In genomic region chr14:74793506-74794155, GRCh38 we compare ENCODE assay signal across 8 cellular contexts. TPM values are rescaled to one million over a fixed set of nuclear protein-coding genes. Genes with fewer than 3 reads are reported as not detected.
DNase-seq lines count a peak whose midpoint lies in the region; ATAC-seq and TF ChIP-seq lines count a peak whose summit lies in the region.

No MANE protein-coding gene starts in this region.

- H3K36me3 ChIP-seq in PC-3 (ENCODE audit: low read depth, low read length) (peaks cover 15% of the 10 kb centered on the region; the same call in 1 of the 2 replicates), spleen (peaks cover 0 to 52% (median 20%) of the 10 kb centered on the region in 6 donors), trophoblast cell (ENCODE audit: control insufficient read depth in 1 of 2, insufficient read depth in 2 of 2, low read length in 2 of 2) (peaks cover 9 to 11% of the 10 kb centered on the region in 2 experiments)
- H3K36me3 ChIP-seq in effector memory CD4-positive, alpha-beta T cell (ENCODE audit: control insufficient read depth, insufficient read depth, low read length): peaks cover 14% of the 10 kb centered on the region

- H3K27me3 ChIP-seq in PC-3 (ENCODE audit: low read length): no peaks in the 10 kb centered on the region
- H3K27me3 ChIP-seq in effector memory CD4-positive, alpha-beta T cell (replicated peaks; ENCODE audit: control insufficient read depth, insufficient read depth, low read length, poor library complexity, severe bottlenecking): no peaks in the 10 kb centered on the region
- no peaks in the 10 kb centered on the region for H3K27me3 ChIP-seq in spleen (replicated peaks in 1 of 7)
- no peaks in the 10 kb centered on the region for H3K27me3 ChIP-seq in trophoblast cell (ENCODE audit: insufficient read depth, low read length)

- H3K23ac ChIP-seq in trophoblast cell (ENCODE audit: low read length): no peak overlapping the region

- no peak for DNase-seq in GM12864 (ENCODE audit: low read depth)
- peak; percentile 32 for DNase-seq in PC-3
- no peak for DNase-seq in effector memory CD4-positive, alpha-beta T cell
- DNase-seq in spleen: no peak
- DNase-seq in NCI-H748 treated with DMSO at 0.1 percent for 48 hours (lab: John Stamatoyannopoulos, UW): no peak
- DNase-seq in LoVo (ENCODE audit: low spot score): no peak
- no peak for DNase-seq in trophoblast cell
- no peak for DNase-seq in RPMI8226

- no peak overlapping the region for H2BK12ac ChIP-seq in trophoblast cell (ENCODE audit: low read length)

- H2AFZ ChIP-seq in PC-3 (ENCODE audit: low read length) (no peak overlapping the region), trophoblast cell (ENCODE audit: insufficient read depth, low read length, poor library complexity) (no peak overlapping the region)

- 56 to 64% (median 59%) methylated on average over 3 of the region's 3 CpGs for WGBS in spleen, 5 donors
- WGBS in trophoblast cell (ENCODE audit: extremely low coverage, insufficient coverage, insufficient read length): no CpG with 5 or more reads among the region's 3 CpGs

- H4K20me1 ChIP-seq in PC-3 (ENCODE audit: low read length): no peaks in the 10 kb centered on the region

- no peak overlapping the region for H3K14ac ChIP-seq in trophoblast cell (ENCODE audit: low read length)

- TF ChIP-seq POLR2A in spleen (IDR thresholded peaks at IDR 0.05): no peak

- TF ChIP-seq CTCF in GM12864 (IDR thresholded peaks at IDR 0.05; ENCODE audit: low read depth, low read length, missing control alignments) (peak; percentile 45), PC-3 (conservative IDR thresholded peaks at IDR 0.05; ENCODE audit: low read depth, low read length) (peak; percentile 59), spleen (IDR thresholded peaks at IDR 0.05 in 8 of 11, conservative IDR thresholded peaks at IDR 0.05 in 3 of 11) (peak in 3 of 11 experiments; percentile 18 to 24 (median 18))

- H3K79me2 ChIP-seq in PC-3 (ENCODE audit: low read length) (peaks cover 34% of the 10 kb centered on the region; the same call in 1 of the 2 replicates), trophoblast cell (ENCODE audit: control insufficient read depth, insufficient read depth, low read length, poor library complexity) (no peaks in the 10 kb centered on the region)

- no peaks in the 10 kb centered on the region for H3K79me1 ChIP-seq in trophoblast cell (ENCODE audit: low read length)

- H2AK5ac ChIP-seq in trophoblast cell (ENCODE audit: low read length): no peak overlapping the region

- BruUV-seq in PC-3 (replicated peaks; lab: Mats Ljungman, UMichigan): no TSS peak

- no peaks in the 10 kb centered on the region for H3F3A ChIP-seq in PC-3 (ENCODE audit: low read length, unreplicated experiment)

- H3K9ac ChIP-seq in PC-3 (ENCODE audit: low read length) (no peak overlapping the region), trophoblast cell (ENCODE audit: low read length) (no peak overlapping the region)

- H4K91ac ChIP-seq in trophoblast cell (ENCODE audit: low read depth, low read length): no peak overlapping the region

- CTCF ChIA-PET in PC-3 (lab: Charles Lee): no interaction called here

- H3K9me3 ChIP-seq in PC-3 (ENCODE audit: low read length): no peaks in the 10 kb centered on the region
- no peaks in the 10 kb centered on the region for H3K9me3 ChIP-seq in effector memory CD4-positive, alpha-beta T cell (ENCODE audit: control insufficient read depth, low read length)
- no peaks in the 10 kb centered on the region for H3K9me3 ChIP-seq in spleen
- H3K9me3 ChIP-seq in trophoblast cell (ENCODE audit: insufficient read depth, low read depth, low read length): no peaks in the 10 kb centered on the region

- H4K8ac ChIP-seq in trophoblast cell (ENCODE audit: low read depth, low read length): no peak overlapping the region

- ATAC-seq in PC-3: no peak

- H3K4me3 ChIP-seq in GM12864 (ENCODE audit: low read depth, low read length) (no peak overlapping the region), PC-3 (ENCODE audit: low read length) (no peak overlapping the region), spleen (no peak overlapping the region), trophoblast cell (ENCODE audit: low read depth, low read length) (no peak overlapping the region)
- H3K4me3 ChIP-seq in effector memory CD4-positive, alpha-beta T cell (ENCODE audit: insufficient read depth, low read depth, low read length, poor library complexity, severe bottlenecking): peak overlapping the region; percentile 27

- intact Hi-C loops in PC-3 (cut with micrococcal nuclease): no loop called here
- intact Hi-C loops in spleen (cut with DNase I; ENCODE audit: low total_unique reads): no loop called here

- no peak overlapping the region for H2BK120ac ChIP-seq in trophoblast cell (ENCODE audit: insufficient read depth, low read length, poor library complexity)

- no peak overlapping the region for H3K18ac ChIP-seq in trophoblast cell (ENCODE audit: low read length)

- H3K9me2 ChIP-seq in PC-3 (replicated peaks; ENCODE audit: low read length): no peaks in the 10 kb centered on the region

- no peak overlapping the region for H4K12ac ChIP-seq in trophoblast cell (ENCODE audit: low read depth, low read length)

- H3K4me2 ChIP-seq in PC-3 (ENCODE audit: low read length) (no peak overlapping the region), trophoblast cell (ENCODE audit: low read length) (no peak overlapping the region)

- H3K4me1 ChIP-seq in PC-3 (ENCODE audit: insufficient read depth, low read length): no peaks in the 10 kb centered on the region
- H3K4me1 ChIP-seq in effector memory CD4-positive, alpha-beta T cell (ENCODE audit: control insufficient read depth, insufficient read depth, low read length, poor library complexity, severe bottlenecking): peaks cover 17% of the 10 kb centered on the region
- peaks cover 17 to 50% (median 24%) of the 10 kb centered on the region in 6 donors for H3K4me1 ChIP-seq in spleen
- no peaks in the 10 kb centered on the region for H3K4me1 ChIP-seq in trophoblast cell (ENCODE audit: control insufficient read depth in 1 of 2, insufficient read depth in 2 of 2, low read length in 2 of 2)

- no peak overlapping the region for H3K27ac ChIP-seq in PC-3 (ENCODE audit: low read length)
- H3K27ac ChIP-seq in effector memory CD4-positive, alpha-beta T cell (ENCODE audit: insufficient read depth, low read length, poor library complexity, severe bottlenecking): no peak overlapping the region
- H3K27ac ChIP-seq in spleen: peak overlapping the region in 5 of 8 donors; percentile 22 to 76 (median 62)
- no peak overlapping the region for H3K27ac ChIP-seq in trophoblast cell (ENCODE audit: low read depth, low read length)

- H3K4ac ChIP-seq in trophoblast cell (ENCODE audit: low read depth, low read length): no peak overlapping the region

- POLR2A ChIA-PET in PC-3 (lab: Charles Lee; ENCODE audit: unreplicated experiment): interaction anchor here (0.5 kb wide), 1 partner anchor 82 kb away, joined by 15 read pairs; no protein-coding TSS in a partner anchor

- no peak overlapping the region for H2BK5ac ChIP-seq in trophoblast cell (ENCODE audit: low read depth, low read length, poor library complexity)

RNA-seq across cellular contexts. Expression of gene YLPM1, which starts 30.5 kb away (rescaled TPM):
- total RNA-seq in PC-3 (2014; rRNA removed): 25.1 and 30.8 TPM in 2 replicates
- total RNA-seq in spleen: 100 to 1,000 TPM in 1 of 7 donors, 10 to 100 TPM in 6; 63.0 to 100 (median 79.8) TPM
- 10 to 100 TPM; 12.1 to 19.3 (median 16.7) TPM for polyA plus RNA-seq in spleen
- polyA plus RNA-seq in trophoblast cell (2013): 26.2 and 27.4 TPM in 2 replicates

Comparison
In these comparisons a context has a peak if more than half of its experiments do, and no peak if none do; other contexts are left out.
1. H3K27ac ChIP-seq: peak in spleen (5 of 8); none in PC-3 (single experiment), effector memory CD4-positive, alpha-beta T cell (single experiment) and trophoblast cell (single experiment).